In the genomic region with DNA sequence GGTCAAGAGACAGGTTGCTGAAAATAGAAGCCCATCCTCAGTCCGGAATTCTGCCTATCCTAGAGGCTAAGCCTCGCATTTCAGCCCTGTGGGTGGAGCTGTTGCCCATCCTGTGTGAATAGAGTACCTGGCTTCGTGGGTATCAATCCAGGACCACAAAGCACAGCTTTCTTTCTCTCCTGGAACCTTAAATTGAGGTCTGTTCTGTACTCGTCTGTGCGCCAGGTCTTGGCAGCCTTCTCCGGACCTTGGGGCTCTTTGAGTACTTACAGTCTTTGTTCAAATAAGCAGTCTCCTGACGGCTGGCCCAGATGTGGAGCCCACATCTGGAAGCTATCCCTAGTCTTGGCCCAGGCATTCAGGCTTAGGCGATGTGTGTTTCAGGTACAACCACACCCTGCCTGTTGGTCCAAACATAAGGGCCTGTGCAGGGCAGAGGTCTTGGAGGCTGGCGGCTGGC, we compare ENCODE assay signal across 9 cellular contexts.
DNase-seq lines count a peak whose midpoint lies in the region; ATAC-seq and TF ChIP-seq lines count a peak whose summit lies in the region.
"Had no signal": no experiment of that assay in that cellular context is flagged by ENCODE, and none has a peak within 500 bp of the region (broad histone marks: within the 10 kb centered on the region; RNA-seq: fewer than 3 reads in every experiment).

No MANE protein-coding gene starts in this region.

- no peaks in the 10 kb centered on the region for H3K36me3 Mint-ChIP-seq in stimulated activated effector memory CD8-positive, alpha-beta T cell treated with anti-CD3 and anti-CD28 coated beads, Interleukin-12 subunit alpha, Interleukin-12 subunit beta, amount 100 ng/mL, for 72 hours

- H3K79me2 ChIP-seq in OCI-LY3 (ENCODE audit: low read length): no peaks in the 10 kb centered on the region

- no peaks in the 10 kb centered on the region for H3K4me1 ChIP-seq in OCI-LY3 (ENCODE audit: low read length)
- H3K4me1 ChIP-seq in foreskin keratinocyte: no peaks in the 10 kb centered on the region

- H4K20me1 ChIP-seq in OCI-LY3 (ENCODE audit: insufficient read depth, low read length): no peaks in the 10 kb centered on the region

- H3K4me3 ChIP-seq in OCI-LY3 (ENCODE audit: low read length): no peak overlapping the region

- H3K4me2 ChIP-seq in OCI-LY3 (ENCODE audit: low read length): peak overlapping the region; percentile 3; the same call in 1 of the 2 replicates

- ATAC-seq in foreskin keratinocyte (peak; percentile 50), GM21367 (IDR thresholded peaks at IDR 0.05; ENCODE audit: unreplicated experiment) (no peak), GM19324 (IDR thresholded peaks at IDR 0.05; ENCODE audit: low FRiP score, unreplicated experiment) (no peak)
- ATAC-seq in stimulated activated effector memory CD8-positive, alpha-beta T cell treated with anti-CD3 and anti-CD28 coated beads, Interleukin-12 subunit alpha, Interleukin-12 subunit beta, amount 100 ng/mL, for 72 hours: peak; percentile 37

- H3K9me3 ChIP-seq in OCI-LY3 (ENCODE audit: insufficient read depth, low read length): no peaks in the 10 kb centered on the region

- no peaks in the 10 kb centered on the region for H3K9me3 Mint-ChIP-seq in stimulated activated effector memory CD8-positive, alpha-beta T cell treated with anti-CD3 and anti-CD28 coated beads, Interleukin-12 subunit alpha, Interleukin-12 subunit beta, amount 100 ng/mL, for 72 hours
- H3K9me3 Mint-ChIP-seq: stimulated activated naive CD8-positive, alpha-beta T cell treated with anti-CD3 and anti-CD28 coated beads, Interleukin-15, Interleukin-2, amounts not matched to agents 100 ng/mL and 50 ng/mL, for 24 hours had no signal

- H3K27me3 ChIP-seq in OCI-LY3 (ENCODE audit: low read depth, low read length) (peaks cover 10% of the 10 kb centered on the region), foreskin keratinocyte (peaks cover 21% of the 10 kb centered on the region)

- TF ChIP-seq CTCF in OCI-LY3 (IDR thresholded peaks at IDR 0.05; ENCODE audit: low read depth, low read length) (peak; percentile 99), foreskin keratinocyte (conservative IDR thresholded peaks at IDR 0.05) (peak; percentile 65)

- peak; percentile 20 to 34 for DNase-seq in NCI-H2081 (lab: John Stamatoyannopoulos, UW)
- DNase-seq in NCI-H2081 treated with DMSO at 0.1 percent for 48 hours (lab: John Stamatoyannopoulos, UW): no peak
- peak in 1 of 2 donors; percentile 8 for DNase-seq in foreskin keratinocyte
- DNase-seq in stimulated activated effector memory CD8-positive, alpha-beta T cell treated with anti-CD3 and anti-CD28 coated beads, Interleukin-12 subunit alpha, Interleukin-12 subunit beta, amount 100 ng/mL, for 72 hours (ENCODE audit: low spot score in 2 of 2): no peak
- no peak for DNase-seq in NCI-H226

- H3K9ac ChIP-seq in OCI-LY3 (ENCODE audit: low read length): no peak overlapping the region

- no peak overlapping the region for H3K27ac Mint-ChIP-seq in stimulated activated effector memory CD8-positive, alpha-beta T cell treated with anti-CD3 and anti-CD28 coated beads, Interleukin-12 subunit alpha, Interleukin-12 subunit beta, amount 100 ng/mL, for 72 hours
- H3K27ac Mint-ChIP-seq: stimulated activated naive CD8-positive, alpha-beta T cell treated with anti-CD3 and anti-CD28 coated beads, Interleukin-15, Interleukin-2, amounts not matched to agents 100 ng/mL and 50 ng/mL, for 24 hours had no signal

- H3K36me3 ChIP-seq in OCI-LY3 (replicated peaks; ENCODE audit: low read depth, low read length): no peaks in the 10 kb centered on the region

- no peak overlapping the region for H3K27ac ChIP-seq in OCI-LY3 (ENCODE audit: low read length)
- no peak overlapping the region for H3K27ac ChIP-seq in foreskin keratinocyte

- H3K4me3 Mint-ChIP-seq in stimulated activated effector memory CD8-positive, alpha-beta T cell treated with anti-CD3 and anti-CD28 coated beads, Interleukin-12 subunit alpha, Interleukin-12 subunit beta, amount 100 ng/mL, for 72 hours: no peak overlapping the region
- H3K4me3 Mint-ChIP-seq: stimulated activated naive CD8-positive, alpha-beta T cell treated with anti-CD3 and anti-CD28 coated beads, Interleukin-15, Interleukin-2, amounts not matched to agents 100 ng/mL and 50 ng/mL, for 24 hours had no signal

- no peak overlapping the region for H2AFZ ChIP-seq in OCI-LY3 (ENCODE audit: low read depth, low read length)

- H3K4me1 Mint-ChIP-seq in stimulated activated effector memory CD8-positive, alpha-beta T cell treated with anti-CD3 and anti-CD28 coated beads, Interleukin-12 subunit alpha, Interleukin-12 subunit beta, amount 100 ng/mL, for 72 hours: no peaks in the 10 kb centered on the region

Comparison
In these comparisons a context has a peak if more than half of its experiments do, and no peak if none do; other contexts are left out.
1. DNase-seq: peak in NCI-H2081 (2 of 2); none in NCI-H2081 treated with DMSO at 0.1 percent for 48 hours (single experiment), stimulated activated effector memory CD8-positive, alpha-beta T cell treated with anti-CD3 and anti-CD28 coated beads, Interleukin-12 subunit alpha, Interleukin-12 subunit beta, amount 100 ng/mL, for 72 hours (0 of 2) and NCI-H226 (single experiment).
2. ATAC-seq: peak in foreskin keratinocyte (single experiment) and stimulated activated effector memory CD8-positive, alpha-beta T cell treated with anti-CD3 and anti-CD28 coated beads, Interleukin-12 subunit alpha, Interleukin-12 subunit beta, amount 100 ng/mL, for 72 hours (single experiment); none in GM21367 (single experiment) and GM19324 (single experiment).